13 cellular contexts compared by ENCODE assay signal in the genomic region with DNA sequence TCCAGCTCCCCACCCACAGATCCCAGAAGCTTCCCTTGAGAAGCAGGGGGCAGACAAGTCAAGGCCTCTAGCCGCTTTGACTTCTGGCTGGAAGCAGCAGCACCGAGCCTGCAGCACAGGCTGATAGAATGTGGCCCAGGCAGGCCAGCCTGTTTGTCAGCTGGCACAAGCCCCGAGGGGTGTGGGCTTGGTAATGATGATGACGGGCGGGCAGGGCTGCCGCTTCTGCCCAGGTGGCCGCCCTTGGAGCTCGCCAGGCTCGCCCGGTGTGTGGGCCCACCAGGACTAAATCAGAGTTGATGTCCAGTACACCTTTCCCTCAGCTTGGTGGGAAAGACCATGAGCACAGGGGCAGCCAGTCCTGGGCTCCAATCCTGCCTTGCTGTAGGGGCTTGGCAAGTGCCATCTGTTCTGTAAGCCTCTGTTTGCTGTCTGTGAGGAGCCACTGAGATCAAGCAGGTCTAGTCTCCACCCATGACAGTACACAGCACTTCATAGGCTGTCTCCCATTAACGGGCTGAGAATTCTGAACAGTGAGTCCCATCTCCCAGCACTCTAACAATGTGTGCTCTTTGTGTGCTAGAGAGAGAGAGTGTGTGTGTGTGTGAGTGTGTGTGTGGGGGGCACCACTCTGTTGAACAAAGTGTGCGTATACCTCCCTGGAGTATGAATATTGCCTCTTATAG. TPM values are rescaled to one million over a fixed set of nuclear protein-coding genes. Genes with fewer than 3 reads are reported as not detected.
DNase-seq lines count a peak whose midpoint lies in the region; ATAC-seq and TF ChIP-seq lines count a peak whose summit lies in the region.
"Had no signal": no experiment of that assay in that cellular context is flagged by ENCODE, and none has a peak within 500 bp of the region (broad histone marks: within the 10 kb centered on the region; RNA-seq: fewer than 3 reads in every experiment).

No MANE protein-coding gene starts in this region.

- POLR2A ChIA-PET in MCF 10A (lab: Yijun Ruan, JAX) = interaction anchor here (1.2 to 2.2 kb wide), 3 partner anchors 10 to 14 kb away, joined by 4 to 9 read pairs (median 4); no protein-coding TSS in a partner anchor

- H3K36me3 Mint-ChIP-seq in MCF 10A (ENCODE audit: insufficient read depth, unreplicated experiment) = peaks cover 29% of the 10 kb centered on the region

- H3K4me3 ChIP-seq in uterus = no peak overlapping the region
- H3K4me3 ChIP-seq: tibial nerve had no signal

- H3K36me3 ChIP-seq in uterus = no peaks in the 10 kb centered on the region

- H3K4me3 Mint-ChIP-seq in MCF 10A (ENCODE audit: unreplicated experiment) = no peak overlapping the region
- H3K4me3 Mint-ChIP-seq: nephron progenitor cell had no signal

- peak; percentile 73 to 91 for DNase-seq in T47D (ENCODE audit: low read depth in 1 of 2, low spot score in 1 of 2)
- no peak for DNase-seq in MCF 10A (ENCODE audit: unreplicated experiment)
- DNase-seq in cerebellum (ENCODE audit: low spot score) = peak; percentile 62
- DNase-seq in mesenteric fat pad (ENCODE audit: low spot score) = peak; percentile 88
- no peak for DNase-seq in uterus
- no peak for DNase-seq in NCI-H748 (lab: John Stamatoyannopoulos, UW; ENCODE audit: unreplicated experiment)
- DNase-seq: activated effector memory CD4-positive, alpha-beta T cell treated with Interleukin-2 at 50 U/mL for 16 hours; NCI-H1048; nephron progenitor cell; stimulated activated CD4-positive, alpha-beta T cell treated with anti-CD3 and anti-CD28 coated beads, Interleukin-4, amount 100 ng/mL, for 1 hour had no signal

- H3K27ac Mint-ChIP-seq in MCF 10A (ENCODE audit: low read depth, unreplicated experiment) = no peak overlapping the region
- H3K27ac Mint-ChIP-seq: nephron progenitor cell had no signal

- H3K27ac ChIP-seq in uterus = peak overlapping the region; percentile 89 to 95

- no peak for TF ChIP-seq POLR2A in uterus (IDR thresholded peaks at IDR 0.05)

- no TSS peak for BruUV-seq in MCF 10A (replicated peaks; lab: Mats Ljungman, UMichigan)

- ATAC-seq in GM21619 (IDR thresholded peaks at IDR 0.05; ENCODE audit: unreplicated experiment) (no peak), GM21576 (IDR thresholded peaks at IDR 0.05; ENCODE audit: unreplicated experiment) (no peak)

- H3K27me3 ChIP-seq in uterus = no peaks in the 10 kb centered on the region
- H3K27me3 ChIP-seq: tibial nerve had no signal

- no peaks in the 10 kb centered on the region for H3K27me3 Mint-ChIP-seq in MCF 10A (ENCODE audit: insufficient read depth, unreplicated experiment)

- TF ChIP-seq CTCF in MCF 10A (IDR thresholded peaks at IDR 0.05; ENCODE audit: unreplicated experiment) (no peak), uterus (IDR thresholded peaks at IDR 0.05) (no peak)

- peaks cover 25% of the 10 kb centered on the region for H3K4me1 Mint-ChIP-seq in MCF 10A (ENCODE audit: insufficient read depth, unreplicated experiment)

- in situ Hi-C loops in T47D (cut with HindIII; ENCODE audit: low pct_unique_long_range_greater_than_20kb, low sequenced_read_pairs) = no loop called here

- H3K9me3 Mint-ChIP-seq in MCF 10A (ENCODE audit: unreplicated experiment) = no peaks in the 10 kb centered on the region
- H3K9me3 Mint-ChIP-seq: nephron progenitor cell had no signal

- H3K9me3 ChIP-seq in uterus = no peaks in the 10 kb centered on the region
- H3K9me3 ChIP-seq: tibial nerve had no signal

- intact Hi-C loops in MCF 10A (cut with micrococcal nuclease) (no loop called here), uterus (cut with DNase I; ENCODE audit: low total_unique reads) (no loop called here)

- peaks cover 13 to 30% of the 10 kb centered on the region in 2 donors for H3K4me1 ChIP-seq in uterus

- CTCF ChIA-PET in MCF 10A (lab: Yijun Ruan, JAX) = interaction anchor here (0.7 to 2.0 kb wide), 3 partner anchors 47 to 100 kb away, joined by 3 to 5 read pairs (median 4); no protein-coding TSS in a partner anchor

RNA-seq across cellular contexts. Expression of a gene that starts 26.8 kb away (rescaled TPM):
- 151 and 154 TPM in 2 replicates for total RNA-seq in MCF 10A (2022)
- total RNA-seq in cerebellum = 20.0 TPM
- 31.1 TPM for total RNA-seq in mesenteric fat pad
- 100 to 1,000 TPM in 1 of 4 donors, 10 to 100 TPM in 3; 29.6 to 139 (median 53.1) TPM for total RNA-seq in uterus

Comparison
In these comparisons a context has a peak if more than half of its experiments do, and no peak if none do; other contexts are left out.
1. DNase-seq: peak in T47D (2 of 2), cerebellum (single experiment) and mesenteric fat pad (single experiment); none in MCF 10A (single experiment), uterus (0 of 2) and NCI-H748 (single experiment).